In the genomic region with DNA sequence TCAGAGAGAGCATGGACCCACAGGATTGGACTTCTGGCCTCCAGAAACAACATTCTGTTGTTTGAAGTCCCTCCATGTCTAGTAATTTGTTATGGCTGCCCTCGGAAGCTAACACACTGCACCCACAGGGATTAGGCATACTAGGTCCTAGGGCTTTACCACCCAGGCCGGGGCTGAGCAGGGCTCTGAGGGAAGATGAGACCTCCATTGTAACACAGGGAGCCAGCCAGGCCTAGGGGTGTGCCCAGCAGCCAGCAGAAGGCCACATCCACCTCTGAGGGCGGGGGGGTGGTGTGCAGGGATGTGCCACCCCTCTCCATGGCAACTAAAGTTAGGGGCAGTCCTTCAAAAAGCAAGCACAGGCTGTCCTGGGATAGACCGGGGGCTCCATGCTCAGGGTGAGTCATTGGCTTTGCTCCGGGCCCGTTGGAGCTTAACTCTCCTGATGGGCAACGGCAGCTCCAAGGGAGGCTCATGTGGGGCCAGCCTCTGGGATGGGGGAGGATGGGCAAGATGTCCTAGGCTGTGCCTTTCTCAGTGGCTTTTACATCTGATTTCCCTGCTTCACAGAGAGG, we compare ENCODE assay signal across 21 cellular contexts.
DNase-seq lines count a peak whose midpoint lies in the region; ATAC-seq and TF ChIP-seq lines count a peak whose summit lies in the region.
"Had no signal": no experiment of that assay in that cellular context is flagged by ENCODE, and none has a peak within 500 bp of the region (broad histone marks: within the 10 kb centered on the region; RNA-seq: fewer than 3 reads in every experiment).

No MANE protein-coding gene starts in this region.

- no peak overlapping the region for H3K23ac ChIP-seq in trophoblast cell (ENCODE audit: low read length)

- ATAC-seq in heart left ventricle (no peak), left lobe of liver (no peak)
- ATAC-seq: HepG2 had no signal

- H4K8ac ChIP-seq in trophoblast cell (ENCODE audit: low read depth, low read length) = no peak overlapping the region

- H3K36me3 ChIP-seq in heart left ventricle (no peaks in the 10 kb centered on the region), trophoblast cell (ENCODE audit: control insufficient read depth in 1 of 2, insufficient read depth in 2 of 2, low read length in 2 of 2) (no peaks in the 10 kb centered on the region)
- H3K36me3 ChIP-seq: MG63 had no signal

- no peaks in the 10 kb centered on the region for H3K27me3 Mint-ChIP-seq in osteocyte (ENCODE audit: unreplicated experiment)

- no peaks in the 10 kb centered on the region for H3K4me1 Mint-ChIP-seq in osteocyte (ENCODE audit: unreplicated experiment)

- no peak overlapping the region for H2AFZ ChIP-seq in trophoblast cell (ENCODE audit: insufficient read depth, low read length, poor library complexity)

- no peak overlapping the region for H4K12ac ChIP-seq in trophoblast cell (ENCODE audit: low read depth, low read length)

- H3K79me2 ChIP-seq in trophoblast cell (ENCODE audit: control insufficient read depth, insufficient read depth, low read length, poor library complexity) = no peaks in the 10 kb centered on the region

- H3K9ac ChIP-seq in trophoblast cell (ENCODE audit: low read length) = no peak overlapping the region

- no peak overlapping the region for H3K14ac ChIP-seq in trophoblast cell (ENCODE audit: low read length)

- no peaks in the 10 kb centered on the region for H3K36me3 Mint-ChIP-seq in osteocyte (ENCODE audit: unreplicated experiment)

- H3K9me3 Mint-ChIP-seq in osteocyte (ENCODE audit: unreplicated experiment) = peaks cover 4% of the 10 kb centered on the region
- H3K9me3 Mint-ChIP-seq: CD4-positive, alpha-beta T cell; H9 had no signal

- H3K4ac ChIP-seq in trophoblast cell (ENCODE audit: low read depth, low read length) = no peak overlapping the region

- H3K27ac Mint-ChIP-seq in osteocyte (ENCODE audit: unreplicated experiment) = no peak overlapping the region
- H3K27ac Mint-ChIP-seq: CD4-positive, alpha-beta T cell; H9 had no signal

- no peak overlapping the region for H2BK120ac ChIP-seq in trophoblast cell (ENCODE audit: insufficient read depth, low read length, poor library complexity)

- H2AK5ac ChIP-seq in trophoblast cell (ENCODE audit: low read length) = no peak overlapping the region

- DNase-seq in cardiac septum (ENCODE audit: low spot score) (peak; percentile 29), heart left ventricle (no peak), left lobe of liver (ENCODE audit: low spot score) (peak; percentile 33), osteocyte (ENCODE audit: extremely low spot score, unreplicated experiment) (peak; percentile 73), retina (no peak), A172 (ENCODE audit: low spot score) (no peak), trophoblast cell (no peak)
- DNase-seq in stimulated activated CD4-positive, alpha-beta T cell treated with anti-CD3 and anti-CD28 coated beads, Interleukin-12 subunit alpha, Interleukin-12 subunit beta, amount 100 ng/mL, for 4 hours = no peak
- DNase-seq: 8988T; CD4-positive, alpha-beta T cell; Karpas-422; MG63; NCI-H1105 treated with DMSO at 0.1 percent for 48 hours; NCI-H146; NCI-H1930; NCI-H2107; NCI-H524 treated with DMSO at 0.1 percent for 48 hours; NCI-H774; SHP77 had no signal

- H2BK5ac ChIP-seq in trophoblast cell (ENCODE audit: low read depth, low read length, poor library complexity) = no peak overlapping the region

- H3K9me3 ChIP-seq in heart left ventricle = no peaks in the 10 kb centered on the region
- H3K9me3 ChIP-seq in trophoblast cell (ENCODE audit: insufficient read depth, low read depth, low read length) = peaks cover 5% of the 10 kb centered on the region
- H3K9me3 ChIP-seq: MG63 had no signal

- no peak overlapping the region for H3K27ac ChIP-seq in heart left ventricle
- no peak overlapping the region for H3K27ac ChIP-seq in trophoblast cell (ENCODE audit: low read depth, low read length)

- H4K91ac ChIP-seq in trophoblast cell (ENCODE audit: low read depth, low read length) = no peak overlapping the region

- intact Hi-C loops in cardiac septum (cut with DNase I) = no loop called here
- intact Hi-C loops in heart left ventricle (cut with DNase I) = loop anchor here in 1 of 10 donors (10.0 kb wide), 1 partner anchor 815 kb away; no protein-coding TSS in a partner anchor

- H3K27me3 ChIP-seq in heart left ventricle (peaks cover 4 to 61% (median 17%) of the 10 kb centered on the region in 9 donors), trophoblast cell (ENCODE audit: insufficient read depth, low read length) (no peaks in the 10 kb centered on the region)
- H3K27me3 ChIP-seq: MG63 had no signal

- no peak overlapping the region for H3K18ac ChIP-seq in trophoblast cell (ENCODE audit: low read length)

- H2BK12ac ChIP-seq in trophoblast cell (ENCODE audit: low read length) = no peak overlapping the region

- no peak for TF ChIP-seq CTCF in heart left ventricle (IDR thresholded peaks at IDR 0.05)
- no peak for TF ChIP-seq CTCF in osteocyte (IDR thresholded peaks at IDR 0.05)

- H3K4me1 ChIP-seq in heart left ventricle = no peaks in the 10 kb centered on the region
- H3K4me1 ChIP-seq in trophoblast cell (ENCODE audit: control insufficient read depth in 1 of 2, insufficient read depth in 2 of 2, low read length in 2 of 2) = no peaks in the 10 kb centered on the region

- 59 to 76% (median 63%) methylated on average over 5 to 7 of the region's 7 CpGs for WGBS in heart left ventricle, 4 donors
- WGBS in trophoblast cell (ENCODE audit: extremely low coverage, insufficient coverage, insufficient read length) = no CpG with 5 or more reads among the region's 7 CpGs

- no peak overlapping the region for H3K4me3 ChIP-seq in heart left ventricle
- H3K4me3 ChIP-seq in trophoblast cell (ENCODE audit: low read depth, low read length) = no peak overlapping the region
- H3K4me3 ChIP-seq: MG63 had no signal

- TF ChIP-seq POLR2A in heart left ventricle (IDR thresholded peaks at IDR 0.05) = no peak

- H3K79me1 ChIP-seq in trophoblast cell (ENCODE audit: low read length) = no peaks in the 10 kb centered on the region

- H3K4me2 ChIP-seq in trophoblast cell (ENCODE audit: low read length) = no peak overlapping the region

- H3K4me3 Mint-ChIP-seq in osteocyte (ENCODE audit: unreplicated experiment) = no peak overlapping the region
- H3K4me3 Mint-ChIP-seq: CD4-positive, alpha-beta T cell; H9 had no signal

Comparison
In these comparisons a context has a peak if more than half of its experiments do, and no peak if none do; other contexts are left out.
1. DNase-seq: peak in cardiac septum (single experiment), left lobe of liver (single experiment) and osteocyte (single experiment); none in heart left ventricle (0 of 5), retina (single experiment), A172 (single experiment), trophoblast cell (0 of 2) and stimulated activated CD4-positive, alpha-beta T cell treated with anti-CD3 and anti-CD28 coated beads, Interleukin-12 subunit alpha, Interleukin-12 subunit beta, amount 100 ng/mL, for 4 hours (single experiment).